Comparison of ENCODE assay signal across 8 cellular contexts in genomic region chrX:47619486-47620302, GRCh38. TPM values are rescaled to one million over a fixed set of nuclear protein-coding genes. Genes with fewer than 3 reads are reported as not detected.
DNase-seq lines count a peak whose midpoint lies in the region; ATAC-seq and TF ChIP-seq lines count a peak whose summit lies in the region.

SYN1 (minus strand) TSS chrX:47619857; CDS start chrX:47619728, 129 bp downstream.

- H3K9ac ChIP-seq in NT2/D1 (ENCODE audit: insufficient read length, low read depth) = no peak within 1 kb of the TSS

- peak; percentile 53 for DNase-seq in A172 (ENCODE audit: low spot score)
- DNase-seq in HS-5 (ENCODE audit: low read depth) = peak; percentile 6
- peak; percentile 74 for DNase-seq in NT2/D1 (ENCODE audit: low read depth, low spot score)
- DNase-seq in activated T-cell treated with anti-CD3 and anti-CD28 coated beads, Interleukin-2, amount 50 U/mL, for 1 hour = peak; percentile 83
- peak; percentile 89 to 91 for DNase-seq in erythroblast (lab: John Stamatoyannopoulos, UW)
- peak; percentile 67 for DNase-seq in myocyte (ENCODE audit: low read depth)
- peak; percentile 44 to 61 for DNase-seq in stimulated activated CD8-positive, alpha-beta memory T cell treated with anti-CD3 and anti-CD28 coated beads, Interleukin-4, amount 100 ng/mL, for 4 hours (ENCODE audit: low read depth in 2 of 2, low spot score in 1 of 2)

- ATAC-seq in GM19025 (IDR thresholded peaks at IDR 0.05; ENCODE audit: low read depth, unreplicated experiment) = peak; percentile 81

- H3K4me1 ChIP-seq in NT2/D1 (ENCODE audit: insufficient read depth, insufficient read length) = peaks cover 5% of the 10 kb centered on the region

- H3K9me3 ChIP-seq in NT2/D1 (ENCODE audit: insufficient read depth, low read length) = no peaks in the 10 kb centered on the region

- TF ChIP-seq POLR2A in erythroblast (IDR thresholded peaks at IDR 0.05; ENCODE audit: low read length) = no peak

- H3K36me3 ChIP-seq in NT2/D1 (ENCODE audit: insufficient read depth, insufficient read length, low read length) = no peaks in the 10 kb centered on the region

- peak within 1 kb of the TSS; percentile 44 for H3K4me3 ChIP-seq in NT2/D1 (ENCODE audit: insufficient read length, low read depth)

- peaks cover 48% of the 10 kb centered on the region for H3K27me3 ChIP-seq in NT2/D1 (ENCODE audit: insufficient read depth, insufficient read length)

RNA-seq across cellular contexts. Expression of gene SYN1, which starts in this region (rescaled TPM):
- 0.38 TPM in 1 of 2 replicates, not detected in the other for total RNA-seq in A172 (2014; rRNA removed; shearing (Covaris generic))
- total RNA-seq in myocyte = 0.80 TPM in 1 of 2 replicates, not detected in the other
- polyA plus RNA-seq in myocyte (2012) = 0.66 TPM

Comparison
In these comparisons a context has a peak if more than half of its experiments do, and no peak if none do; other contexts are left out.
1. Peak in every context shown above with its lines: DNase-seq, ATAC-seq and H3K4me3 ChIP-seq.
2. Peak in DNase-seq in A172; RNA of the gene not detected or under 1 TPM.
3. Peak in DNase-seq in myocyte; RNA of the gene not detected or under 1 TPM.
4. DNase-seq: peak in every context shown above with its lines; median percentile 90 in erythroblast; 83 in activated T-cell treated with anti-CD3 and anti-CD28 coated beads, Interleukin-2, amount 50 U/mL, for 1 hour; 74 in NT2/D1; 67 in myocyte; 53 in A172; 52 in stimulated activated CD8-positive, alpha-beta memory T cell treated with anti-CD3 and anti-CD28 coated beads, Interleukin-4, amount 100 ng/mL, for 4 hours; 6 in HS-5.